8 cellular contexts compared by ENCODE assay signal in the genomic region with DNA sequence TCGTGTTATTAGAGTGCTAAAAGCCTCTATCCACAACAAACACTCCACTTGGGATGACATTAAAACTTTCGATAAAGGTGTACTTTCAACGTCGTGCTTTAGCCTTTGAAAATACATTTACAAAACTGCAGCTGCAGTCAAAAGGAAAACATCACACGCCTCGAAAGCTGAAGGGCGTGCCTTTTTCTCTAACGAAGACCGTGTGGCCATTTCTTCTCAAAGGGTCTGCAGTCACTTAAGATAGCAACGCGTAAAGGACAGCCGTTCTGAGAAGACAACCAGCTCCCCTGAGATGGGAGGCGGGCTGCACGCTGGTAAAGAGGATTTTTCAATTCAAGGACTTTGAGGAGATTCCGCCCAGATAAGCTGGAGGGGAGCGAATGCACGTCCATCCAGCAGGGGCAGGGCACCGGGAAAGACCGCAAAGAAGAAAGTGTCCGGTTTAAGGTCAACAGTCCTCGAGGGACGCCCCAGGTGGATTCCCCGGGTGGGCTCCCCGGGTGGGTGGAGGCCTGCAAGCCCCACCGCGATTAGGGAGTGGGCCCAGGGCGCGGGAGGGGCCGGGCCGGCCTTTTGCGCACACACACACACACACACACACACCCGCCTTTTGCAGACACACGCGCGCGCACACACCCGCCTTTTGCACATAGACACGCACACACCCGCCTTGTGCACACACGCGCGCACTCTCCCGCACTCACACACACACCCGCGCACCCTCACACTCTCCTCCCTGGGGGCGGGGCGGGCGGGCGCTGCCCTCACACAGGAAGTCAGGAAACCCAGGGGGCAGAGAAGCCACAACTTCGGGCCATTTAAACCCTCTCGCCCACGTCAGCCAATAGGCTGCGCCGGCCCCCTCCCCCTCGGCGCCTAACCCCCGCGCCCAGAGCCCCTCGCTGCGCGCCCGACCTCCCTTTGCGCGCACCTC. TPM values are rescaled to one million over a fixed set of nuclear protein-coding genes. Genes with fewer than 3 reads are reported as not detected.
A peak's percentile ranks its signal among the peaks of the same experiment; 100 is the strongest.
DNase-seq lines count a peak whose midpoint lies in the region; ATAC-seq and TF ChIP-seq lines count a peak whose summit lies in the region.

No MANE protein-coding gene starts in this region.

- TF ChIP-seq POLR2A in transverse colon (IDR thresholded peaks at IDR 0.05): no peak

- no peaks in the 10 kb centered on the region for H3K9me3 Mint-ChIP-seq in CD8-positive, alpha-beta T cell
- peaks cover 2% of the 10 kb centered on the region for H3K9me3 Mint-ChIP-seq in nephron

- H3K27me3 Mint-ChIP-seq in CD8-positive, alpha-beta T cell (ENCODE audit: low read depth): no peaks in the 10 kb centered on the region
- no peaks in the 10 kb centered on the region for H3K27me3 Mint-ChIP-seq in nephron (ENCODE audit: low read depth)

- no peaks in the 10 kb centered on the region for H3K36me3 ChIP-seq in CD8-positive, alpha-beta T cell (ENCODE audit: insufficient read depth, low read length)
- no peaks in the 10 kb centered on the region for H3K36me3 ChIP-seq in transverse colon

- no peaks in the 10 kb centered on the region for H3K9me3 ChIP-seq in CD8-positive, alpha-beta T cell (ENCODE audit: low read length)
- H3K9me3 ChIP-seq in transverse colon: no peaks in the 10 kb centered on the region

- POLR2A ChIA-PET in CD8-positive, alpha-beta T cell (lab: Charles Lee): interaction anchor here (1.0 kb wide), 1 partner anchor 31 kb away, joined by 3 read pairs; no protein-coding TSS in a partner anchor

- H3K27ac Mint-ChIP-seq in CD8-positive, alpha-beta T cell: peak overlapping the region; percentile 83
- H3K27ac Mint-ChIP-seq in nephron: peak overlapping the region; percentile 67 to 95 (median 93)

- no peak for TF ChIP-seq CTCF in CD8-positive, alpha-beta T cell (IDR thresholded peaks at IDR 0.05)
- TF ChIP-seq CTCF in foreskin fibroblast (IDR thresholded peaks at IDR 0.05; ENCODE audit: low read depth, low read length): peak; percentile 50
- TF ChIP-seq CTCF in nephron (IDR thresholded peaks at IDR 0.05; ENCODE audit: unreplicated experiment in 3 of 3): peak; percentile 16 to 36 (median 26)
- TF ChIP-seq CTCF in transverse colon (IDR thresholded peaks at IDR 0.05): peak; percentile 32 to 57 (median 39)

- CTCF ChIA-PET in CD8-positive, alpha-beta T cell (lab: Charles Lee): interaction anchor here (1.1 kb wide), 1 partner anchor 9 kb away, joined by 3 read pairs; no protein-coding TSS in a partner anchor

- 0% methylated on average over 2 to 57 of the region's 64 CpGs for WGBS in transverse colon (ENCODE audit: low coverage in 1 of 2), 2 donors

- H3K4me1 ChIP-seq in CD8-positive, alpha-beta T cell (ENCODE audit: insufficient read depth, low read length): peaks cover 41% of the 10 kb centered on the region
- peaks cover 8 to 39% (median 24%) of the 10 kb centered on the region in 4 donors for H3K4me1 ChIP-seq in transverse colon

- peak; percentile 31 to 73 (median 50) for DNase-seq in CD8-positive, alpha-beta T cell
- DNase-seq in RKO (ENCODE audit: low spot score): peak; percentile 82
- DNase-seq in activated gamma-delta T cell treated with Interleukin-2 at 50 U/mL for 16 hours: peak; percentile 49
- peak; percentile 38 to 78 for DNase-seq in foreskin fibroblast
- DNase-seq in transverse colon: peak; percentile 62

- peaks cover 55% of the 10 kb centered on the region for H3K4me1 Mint-ChIP-seq in CD8-positive, alpha-beta T cell (ENCODE audit: low read depth)
- peaks cover 47% of the 10 kb centered on the region for H3K4me1 Mint-ChIP-seq in nephron

- intact Hi-C loops in CD8-positive, alpha-beta T cell (cut with DNase I, micrococcal nuclease): loop anchor here (1.0 to 10.0 kb wide), 16 partner anchors 66 to 1227 kb away; a partner anchor contains a TSS
- intact Hi-C loops in transverse colon (cut with DNase I; ENCODE audit: low total_unique reads): no loop called here

- peak overlapping the region; percentile 94 for H3K4me3 Mint-ChIP-seq in CD8-positive, alpha-beta T cell
- H3K4me3 Mint-ChIP-seq in nephron: peak overlapping the region; percentile 94 to 98 (median 97)

- H3K4me3 ChIP-seq in CD8-positive, alpha-beta T cell (ENCODE audit: low read depth, low read length): peak overlapping the region; percentile 90
- H3K4me3 ChIP-seq in foreskin fibroblast (ENCODE audit: low read depth in 1 of 2, low read length in 2 of 2) (peak overlapping the region; percentile 78 to 91), transverse colon (peak overlapping the region; percentile 78 to 99 (median 94))

- H3K36me3 Mint-ChIP-seq in CD8-positive, alpha-beta T cell: peaks cover 4% of the 10 kb centered on the region
- H3K36me3 Mint-ChIP-seq in nephron (ENCODE audit: low read depth): no peaks in the 10 kb centered on the region

- H3K27me3 ChIP-seq in CD8-positive, alpha-beta T cell (ENCODE audit: insufficient read depth, low read length): no peaks in the 10 kb centered on the region
- H3K27me3 ChIP-seq in transverse colon: no peaks in the 10 kb centered on the region

- TF ChIP-seq EP300 in transverse colon (IDR thresholded peaks at IDR 0.05; ENCODE audit: low read depth): no peak

- in situ Hi-C loops in transverse colon (cut with MboI; ENCODE audit: low pct_ligation_motif_present in 1 of 4, low pct_unique_long_range_greater_than_20kb in 1 of 4, low sequenced_read_pairs in 3 of 4): no loop called here

- ATAC-seq in CD8-positive, alpha-beta T cell: peak; percentile 55
- ATAC-seq in GM19455 (IDR thresholded peaks at IDR 0.05; ENCODE audit: unreplicated experiment) (peak; percentile 34), HG03571 (IDR thresholded peaks at IDR 0.05; ENCODE audit: unreplicated experiment) (peak; percentile 35)

- peak overlapping the region; percentile 65 for H3K27ac ChIP-seq in CD8-positive, alpha-beta T cell (ENCODE audit: low read depth, low read length)
- H3K27ac ChIP-seq in transverse colon: peak overlapping the region; percentile 96 to 98 (median 98)

RNA-seq across cellular contexts. Expression of a gene that starts 0.8 kb away (rescaled TPM):
- 10 to 100 TPM; 15.7 to 15.9 TPM for total RNA-seq in CD8-positive, alpha-beta T cell
- total RNA-seq in transverse colon: 10 to 100 TPM; 19.9 to 60.5 (median 46.1) TPM

Comparison
In these comparisons a context has a peak if more than half of its experiments do, and no peak if none do; other contexts are left out.
1. Peak in every context shown above with its lines: DNase-seq, ATAC-seq, H3K4me3 ChIP-seq and H3K27ac ChIP-seq.